Comparison of ENCODE assay signal across 22 cellular contexts in genomic region chr7:4602905-4603842, GRCh38.
"Had no signal": no experiment of that assay in that cellular context is flagged by ENCODE, and none has a peak within 500 bp of the region (broad histone marks: within the 10 kb centered on the region; RNA-seq: fewer than 3 reads in every experiment).

No MANE protein-coding gene starts in this region.

- H3K27ac Mint-ChIP-seq: activated naive CD8-positive, alpha-beta T cell treated with anti-CD3 and anti-CD28 coated beads, Interleukin-2, amount 10 ng/mL, durations not matched to agents 7 days and 5 days; activated T-cell treated with anti-CD3 and anti-CD28 coated beads, Interleukin-2, amount 50 U/mL, for 24 hours; activated T-helper 17 cell treated with anti-CD3 and anti-CD28 coated beads, Interleukin-2, amount 50 U/mL, for 72 hours; dendritic cell treated with granulocyte-macrophage colony-stimulating factor and Interleukin-4, amounts not matched to agents 40 ng/mL and 50 ng/mL, for 4 days; nephron; T-helper 2 cell treated with Interferon-gamma antibody and Interleukin-4, amounts not matched to agents 5 μg/mL and 100 μg/mL, for 36 hours had no signal

- H3K27me3 ChIP-seq: sigmoid colon, upper lobe of right lung had no signal

- H3K27me3 Mint-ChIP-seq: activated T-cell treated with anti-CD3 and anti-CD28 coated beads, Interleukin-2, amount 50 U/mL, for 24 hours; activated T-helper 17 cell treated with anti-CD3 and anti-CD28 coated beads, Interleukin-2, amount 50 U/mL, for 72 hours had no signal

- ATAC-seq: activated T-helper 17 cell treated with anti-CD3 and anti-CD28 coated beads, Interleukin-2, amount 50 U/mL, for 72 hours; upper lobe of right lung had no signal

- H3K4me3 ChIP-seq: left ventricle myocardium inferior, sigmoid colon, smooth muscle cell, upper lobe of right lung had no signal

- FAIRE-seq: frontal cortex had no signal

- H3K36me3 Mint-ChIP-seq: activated naive CD8-positive, alpha-beta T cell treated with anti-CD3 and anti-CD28 coated beads, Interleukin-2, amount 10 ng/mL, durations not matched to agents 7 days and 5 days had no signal

- H3K9me3 Mint-ChIP-seq: activated naive CD8-positive, alpha-beta T cell treated with anti-CD3 and anti-CD28 coated beads, Interleukin-2, amount 10 ng/mL, durations not matched to agents 7 days and 5 days; activated T-cell treated with anti-CD3 and anti-CD28 coated beads, Interleukin-2, amount 50 U/mL, for 24 hours; activated T-helper 17 cell treated with anti-CD3 and anti-CD28 coated beads, Interleukin-2, amount 50 U/mL, for 72 hours; dendritic cell treated with granulocyte-macrophage colony-stimulating factor and Interleukin-4, amounts not matched to agents 40 ng/mL and 50 ng/mL, for 4 days; nephron; T-helper 2 cell treated with Interferon-gamma antibody and Interleukin-4, amounts not matched to agents 5 μg/mL and 100 μg/mL, for 36 hours had no signal

- H3K27ac ChIP-seq: left ventricle myocardium inferior, sigmoid colon, upper lobe of right lung had no signal

- H3K4me1 ChIP-seq: left ventricle myocardium inferior, sigmoid colon, upper lobe of right lung had no signal

- DNase-seq: activated CD4-positive, alpha-beta T cell treated with anti-CD3 and anti-CD28 coated beads, Interleukin-2, amount 50 U/mL, for 4 hours; activated CD8-positive, alpha-beta memory T cell treated with anti-CD3 and anti-CD28 coated beads for 24 hours; activated CD8-positive, alpha-beta memory T cell treated with anti-CD3 and anti-CD28 coated beads, Interleukin-2, amount 50 U/mL, for 4 hours; activated naive CD4-positive, alpha-beta T cell treated with Interleukin-2 at 50 U/mL for 16 hours; activated naive CD8-positive, alpha-beta T cell treated with anti-CD3 and anti-CD28 coated beads, Interleukin-2, amount 10 ng/mL, durations not matched to agents 7 days and 5 days; activated T-cell treated with anti-CD3 and anti-CD28 coated beads, Interleukin-2, amount 50 U/mL, for 24 hours; amniotic stem cell; effector CD8-positive, alpha-beta T cell; hippocampal formation; left ventricle myocardium inferior; nucleus accumbens; sigmoid colon; stimulated activated CD4-positive, alpha-beta T cell treated with anti-CD3 and anti-CD28 coated beads, Interleukin-15, amount 100 ng/mL, for 24 hours; stimulated activated CD8-positive, alpha-beta memory T cell treated with anti-CD3 and anti-CD28 coated beads, Interleukin-4, amount 100 ng/mL, for 48 hours; stimulated activated naive CD4-positive, alpha-beta T cell; upper lobe of right lung had no signal

- H3K4me1 Mint-ChIP-seq: activated naive CD8-positive, alpha-beta T cell treated with anti-CD3 and anti-CD28 coated beads, Interleukin-2, amount 10 ng/mL, durations not matched to agents 7 days and 5 days; activated T-helper 17 cell treated with anti-CD3 and anti-CD28 coated beads, Interleukin-2, amount 50 U/mL, for 72 hours had no signal

- H3K9me3 ChIP-seq: left ventricle myocardium inferior, sigmoid colon, upper lobe of right lung had no signal

- H3K36me3 ChIP-seq: left ventricle myocardium inferior, sigmoid colon, upper lobe of right lung had no signal

- H3K4me3 Mint-ChIP-seq: activated naive CD8-positive, alpha-beta T cell treated with anti-CD3 and anti-CD28 coated beads, Interleukin-2, amount 10 ng/mL, durations not matched to agents 7 days and 5 days; activated T-cell treated with anti-CD3 and anti-CD28 coated beads, Interleukin-2, amount 50 U/mL, for 24 hours; activated T-helper 17 cell treated with anti-CD3 and anti-CD28 coated beads, Interleukin-2, amount 50 U/mL, for 72 hours; dendritic cell treated with granulocyte-macrophage colony-stimulating factor and Interleukin-4, amounts not matched to agents 40 ng/mL and 50 ng/mL, for 4 days; nephron; T-helper 2 cell treated with Interferon-gamma antibody and Interleukin-4, amounts not matched to agents 5 μg/mL and 100 μg/mL, for 36 hours had no signal
